9 cellular contexts compared by ENCODE assay signal in the genomic region with DNA sequence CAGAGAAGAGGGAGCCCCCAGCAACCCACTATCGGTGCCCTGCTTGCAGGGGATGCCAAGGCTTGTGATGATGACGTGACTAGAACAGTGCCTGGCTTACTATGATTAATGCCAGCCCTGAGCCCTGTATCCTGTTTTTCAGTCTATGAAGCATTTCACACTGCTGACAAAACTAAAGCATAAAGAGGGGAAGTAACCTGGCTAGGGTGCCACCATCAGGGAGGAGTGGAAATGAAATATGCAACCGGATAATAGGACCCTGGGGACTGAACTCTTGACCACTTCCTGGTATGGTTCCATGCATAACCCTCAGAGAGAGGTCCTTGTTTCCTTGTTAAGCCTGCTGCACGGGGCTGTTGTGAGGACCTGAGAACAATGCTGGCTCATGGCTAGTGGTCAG. TPM values are rescaled to one million over a fixed set of nuclear protein-coding genes. Genes with fewer than 3 reads are reported as not detected.
DNase-seq lines count a peak whose midpoint lies in the region; ATAC-seq, FAIRE-seq and TF ChIP-seq lines count a peak whose summit lies in the region.
"Had no signal": no experiment of that assay in that cellular context is flagged by ENCODE, and none has a peak within 500 bp of the region (broad histone marks: within the 10 kb centered on the region; RNA-seq: fewer than 3 reads in every experiment).

No MANE protein-coding gene starts in this region.

- H3K4me1 Mint-ChIP-seq in mesothelial cell of epicardium: no peaks in the 10 kb centered on the region

- no peak overlapping the region for H3K4me3 Mint-ChIP-seq in mesothelial cell of epicardium

- in situ Hi-C loops in ACHN (cut with HindIII; ENCODE audit: low pct_ligation_motif_present, low pct_unique_long_range_greater_than_20kb, low sequenced_read_pairs): no loop called here

- peak; percentile 94 for ATAC-seq in GM18502 (IDR thresholded peaks at IDR 0.05; ENCODE audit: poor library complexity, unreplicated experiment)
- peak; percentile 92 for ATAC-seq in GM21529 (IDR thresholded peaks at IDR 0.05; ENCODE audit: unreplicated experiment)
- peak; percentile 94 for ATAC-seq in HG03520 (IDR thresholded peaks at IDR 0.05; ENCODE audit: unreplicated experiment)
- ATAC-seq in body of pancreas: peak; percentile 55

- H3K27me3 Mint-ChIP-seq in mesothelial cell of epicardium (ENCODE audit: low read depth): peaks cover 9% of the 10 kb centered on the region

- WGBS in body of pancreas, 2 donors: 35 to 46% methylated on average over 4 of the region's 4 CpGs

- FAIRE-seq in H54 (lab: Jason Lieb, UNC): no peak
- FAIRE-seq: islet of Langerhans had no signal

- H3K9me3 ChIP-seq in body of pancreas (no peaks in the 10 kb centered on the region), tibial artery (no peaks in the 10 kb centered on the region)

- TF ChIP-seq POLR2A in body of pancreas (IDR thresholded peaks at IDR 0.05) (no peak), H54 (IDR thresholded peaks at IDR 0.05; ENCODE audit: low read depth, low read length) (no peak)

- H3K27me3 ChIP-seq in body of pancreas: no peaks in the 10 kb centered on the region
- no peaks in the 10 kb centered on the region for H3K27me3 ChIP-seq in tibial artery

- H3K9me3 Mint-ChIP-seq in mesothelial cell of epicardium: no peaks in the 10 kb centered on the region

- H3K4me3 ChIP-seq in body of pancreas (no peak overlapping the region), tibial artery (no peak overlapping the region)

- H3K4me1 ChIP-seq in body of pancreas (peaks cover 6% of the 10 kb centered on the region), tibial artery (no peaks in the 10 kb centered on the region)

- DNase-seq in body of pancreas: peak in 1 of 4 donors; percentile 13
- no peak for DNase-seq in ACHN
- DNase-seq in tibial artery: no peak
- DNase-seq in H54 (ENCODE audit: insufficient read length, low spot score): no peak
- no peak for DNase-seq in mesothelial cell of epicardium (ENCODE audit: low spot score in 2 of 2, unreplicated experiment in 2 of 2)

- no peak for TF ChIP-seq CTCF in body of pancreas (IDR thresholded peaks at IDR 0.05)
- TF ChIP-seq CTCF in tibial artery (IDR thresholded peaks at IDR 0.05): no peak
- no peak for TF ChIP-seq CTCF in mesothelial cell of epicardium (IDR thresholded peaks at IDR 0.05; ENCODE audit: unreplicated experiment)

- intact Hi-C loops in body of pancreas (cut with DNase I): no loop called here
- intact Hi-C loops in tibial artery (cut with DNase I; ENCODE audit: low total_unique reads): no loop called here

- H3K27ac ChIP-seq in body of pancreas: peak overlapping the region in 1 of 4 donors; percentile 54
- no peak overlapping the region for H3K27ac ChIP-seq in tibial artery

- no peaks in the 10 kb centered on the region for H3K36me3 Mint-ChIP-seq in mesothelial cell of epicardium

- H3K36me3 ChIP-seq in body of pancreas (replicated peaks in 1 of 2; ENCODE audit: insufficient read depth in 1 of 2, low read depth in 2 of 2) (no peaks in the 10 kb centered on the region), tibial artery (no peaks in the 10 kb centered on the region)

- H3K27ac Mint-ChIP-seq in mesothelial cell of epicardium: no peak overlapping the region

RNA-seq across cellular contexts. Expression of gene MED28, which starts 50.3 kb away (rescaled TPM):
- total RNA-seq in body of pancreas (10 to 100 TPM in 1 of 2 donors, 1 to 10 TPM in 1; 8.8 to 19.8 TPM), mesothelial cell of epicardium (105 to 116 TPM (median 113 TPM) in 3 replicates)
